Comparison of ENCODE assay signal across 12 cellular contexts in genomic region chr10:126199221-126199998, GRCh38.
A peak's percentile ranks its signal among the peaks of the same experiment; 100 is the strongest.
DNase-seq lines count a peak whose midpoint lies in the region; ATAC-seq, FAIRE-seq and TF ChIP-seq lines count a peak whose summit lies in the region.
"Had no signal": no experiment of that assay in that cellular context is flagged by ENCODE, and none has a peak within 500 bp of the region (broad histone marks: within the 10 kb centered on the region; RNA-seq: fewer than 3 reads in every experiment).

No MANE protein-coding gene starts in this region.

- H3K27me3 ChIP-seq in K562 (ENCODE audit: control insufficient read depth in 2 of 2, insufficient read depth in 2 of 2, low read length in 2 of 2) = no peaks in the 10 kb centered on the region

- H3K4me3 Mint-ChIP-seq in neural crest cell = no peak overlapping the region

- WGBS in K562 (ENCODE audit: insufficient coverage, low coverage, missing lambda C conversion rate) = 5% methylated on average over 11 of the region's 13 CpGs

- intact Hi-C loops in K562 (cut with micrococcal nuclease) = no loop called here

- TF ChIP-seq EP300 in K562 (IDR thresholded peaks at IDR 0.05; ENCODE audit: low read length) = peak; percentile 94

- CTCF ChIA-PET in K562 (lab: Yijun Ruan, JAX; ENCODE audit: low intra/inter-chr PET ratio) = no interaction called here

- H3K4me1 ChIP-seq in K562 (replicated peaks in 1 of 2; ENCODE audit: control insufficient read depth in 2 of 2, insufficient read depth in 2 of 2, low read length in 2 of 2) = peaks cover 0 to 28% of the 10 kb centered on the region in 2 experiments; a peak in 3 of 5 replicates

- no peak for TF ChIP-seq POLR2A in NB4 (IDR thresholded peaks at IDR 0.05; ENCODE audit: extremely low read depth, insufficient read length)
- TF ChIP-seq POLR2A in K562 (conservative IDR thresholded peaks at IDR 0.05) = no peak

- H3K4me3 ChIP-seq in NB4 (ENCODE audit: low read depth, low read length) (no peak overlapping the region), K562 (0 out of 2 replicates have a peak overlapping the region, but pooled peaks have one; percentile 10)

- H3K27ac Mint-ChIP-seq in neural crest cell (ENCODE audit: unreplicated experiment) = peak overlapping the region; percentile 52

- in situ Hi-C loops in K562 (cut with MboI) = no loop called here

- H3K27me3 Mint-ChIP-seq in neural crest cell (ENCODE audit: low read depth) = no peaks in the 10 kb centered on the region

- no peak for TF ChIP-seq CTCF in NB4 (IDR thresholded peaks at IDR 0.05; ENCODE audit: low read depth, low read length)
- TF ChIP-seq CTCF in K562 (IDR thresholded peaks at IDR 0.05 in 2 of 3, conservative IDR thresholded peaks at IDR 0.05 in 1 of 3; ENCODE audit: insufficient read depth in 2 of 3, low read depth in 1 of 3, low read length in 3 of 3) = no peak
- no peak for TF ChIP-seq CTCF in neural crest cell (conservative IDR thresholded peaks at IDR 0.05)

- peaks cover 16% of the 10 kb centered on the region for H3K4me1 Mint-ChIP-seq in neural crest cell

- ATAC-seq in K562 = peak; percentile 80
- ATAC-seq: activated CD4-positive, CD25-positive, alpha-beta regulatory T cell treated with anti-CD3 and anti-CD28 coated beads, Interleukin-2, amount 50 U/mL, for 24 hours; left ventricle myocardium superior had no signal

- peak overlapping the region; percentile 71 for H3K4me2 ChIP-seq in K562 (ENCODE audit: insufficient read depth, low read length)

- H2AFZ ChIP-seq in K562 (ENCODE audit: low read depth, low read length) = peak overlapping the region; percentile 26

- no peaks in the 10 kb centered on the region for H4K20me1 ChIP-seq in K562 (replicated peaks; ENCODE audit: control insufficient read depth, insufficient read depth, low read length)

- no peaks in the 10 kb centered on the region for H3K36me3 ChIP-seq in K562 (ENCODE audit: control insufficient read depth, insufficient read depth, low read length)

- no peak for TF ChIP-seq RAD21 in K562 (CRISPR knock-in tag; conservative IDR thresholded peaks at IDR 0.05 in 1 of 2, IDR thresholded peaks at IDR 0.05 in 1 of 2)

- peak; percentile 94 for FAIRE-seq in K562 (lab: Jason Lieb, UNC)

- H3K9me3 ChIP-seq in K562 (replicated peaks; ENCODE audit: control insufficient read depth, insufficient read depth, low read depth, low read length) = no peaks in the 10 kb centered on the region; the same call in 1 of the 2 replicates

- POLR2A ChIA-PET in K562 (lab: Yijun Ruan, JAX) = no interaction called here

- no TSS peak for BruUV-seq in K562 (replicated peaks; lab: Mats Ljungman, UMichigan)

- peak overlapping the region; percentile 87 for H3K27ac ChIP-seq in K562 (ENCODE audit: extremely low read depth, low read depth, low read length)

- H3K9me3 Mint-ChIP-seq in neural crest cell = peaks cover 10% of the 10 kb centered on the region

- H3K9ac ChIP-seq in K562 (ENCODE audit: insufficient read depth in 1 of 2, low read depth in 2 of 2, low read length in 2 of 2) = peak overlapping the region in 1 of 2 experiments; percentile 55; a peak in 2 of 4 replicates

- H3K9me1 ChIP-seq in K562 (ENCODE audit: control insufficient read depth, insufficient read depth, low read length) = no peaks in the 10 kb centered on the region

- H3K36me3 Mint-ChIP-seq in neural crest cell (ENCODE audit: low read depth) = peaks cover 18% of the 10 kb centered on the region

- DNase-seq in Daoy (ENCODE audit: low read depth) (peak; percentile 96), NB4 (ENCODE audit: low read depth) (peak; percentile 38), K562 (ENCODE audit: extremely low read depth in 1 of 4, low spot score in 3 of 4) (peak; percentile 15 to 70 (median 35)), neural crest cell (ENCODE audit: low read depth, low spot score) (no peak), ureter (ENCODE audit: low spot score) (no peak), DMS79 treated with DMSO at 0.1 percent for 48 hours (lab: John Stamatoyannopoulos, UW) (no peak), NCI-H345 (lab: John Stamatoyannopoulos, UW) (no peak)
- DNase-seq in effector CD4-positive, alpha-beta T cell = no peak
- DNase-seq: central memory CD4-positive, alpha-beta T cell; COR-L47; left ventricle myocardium superior had no signal

- H3K79me2 ChIP-seq in K562 (ENCODE audit: control insufficient read depth, insufficient read depth, low read length) = peaks cover 35% of the 10 kb centered on the region; the same call in 2 of the 3 replicates

TF ChIP-seq in K562, 482 proteins besides CTCF, POLR2A, EP300 and RAD21 (continues in another document):
- TF ChIP-seq, protein P1, sequence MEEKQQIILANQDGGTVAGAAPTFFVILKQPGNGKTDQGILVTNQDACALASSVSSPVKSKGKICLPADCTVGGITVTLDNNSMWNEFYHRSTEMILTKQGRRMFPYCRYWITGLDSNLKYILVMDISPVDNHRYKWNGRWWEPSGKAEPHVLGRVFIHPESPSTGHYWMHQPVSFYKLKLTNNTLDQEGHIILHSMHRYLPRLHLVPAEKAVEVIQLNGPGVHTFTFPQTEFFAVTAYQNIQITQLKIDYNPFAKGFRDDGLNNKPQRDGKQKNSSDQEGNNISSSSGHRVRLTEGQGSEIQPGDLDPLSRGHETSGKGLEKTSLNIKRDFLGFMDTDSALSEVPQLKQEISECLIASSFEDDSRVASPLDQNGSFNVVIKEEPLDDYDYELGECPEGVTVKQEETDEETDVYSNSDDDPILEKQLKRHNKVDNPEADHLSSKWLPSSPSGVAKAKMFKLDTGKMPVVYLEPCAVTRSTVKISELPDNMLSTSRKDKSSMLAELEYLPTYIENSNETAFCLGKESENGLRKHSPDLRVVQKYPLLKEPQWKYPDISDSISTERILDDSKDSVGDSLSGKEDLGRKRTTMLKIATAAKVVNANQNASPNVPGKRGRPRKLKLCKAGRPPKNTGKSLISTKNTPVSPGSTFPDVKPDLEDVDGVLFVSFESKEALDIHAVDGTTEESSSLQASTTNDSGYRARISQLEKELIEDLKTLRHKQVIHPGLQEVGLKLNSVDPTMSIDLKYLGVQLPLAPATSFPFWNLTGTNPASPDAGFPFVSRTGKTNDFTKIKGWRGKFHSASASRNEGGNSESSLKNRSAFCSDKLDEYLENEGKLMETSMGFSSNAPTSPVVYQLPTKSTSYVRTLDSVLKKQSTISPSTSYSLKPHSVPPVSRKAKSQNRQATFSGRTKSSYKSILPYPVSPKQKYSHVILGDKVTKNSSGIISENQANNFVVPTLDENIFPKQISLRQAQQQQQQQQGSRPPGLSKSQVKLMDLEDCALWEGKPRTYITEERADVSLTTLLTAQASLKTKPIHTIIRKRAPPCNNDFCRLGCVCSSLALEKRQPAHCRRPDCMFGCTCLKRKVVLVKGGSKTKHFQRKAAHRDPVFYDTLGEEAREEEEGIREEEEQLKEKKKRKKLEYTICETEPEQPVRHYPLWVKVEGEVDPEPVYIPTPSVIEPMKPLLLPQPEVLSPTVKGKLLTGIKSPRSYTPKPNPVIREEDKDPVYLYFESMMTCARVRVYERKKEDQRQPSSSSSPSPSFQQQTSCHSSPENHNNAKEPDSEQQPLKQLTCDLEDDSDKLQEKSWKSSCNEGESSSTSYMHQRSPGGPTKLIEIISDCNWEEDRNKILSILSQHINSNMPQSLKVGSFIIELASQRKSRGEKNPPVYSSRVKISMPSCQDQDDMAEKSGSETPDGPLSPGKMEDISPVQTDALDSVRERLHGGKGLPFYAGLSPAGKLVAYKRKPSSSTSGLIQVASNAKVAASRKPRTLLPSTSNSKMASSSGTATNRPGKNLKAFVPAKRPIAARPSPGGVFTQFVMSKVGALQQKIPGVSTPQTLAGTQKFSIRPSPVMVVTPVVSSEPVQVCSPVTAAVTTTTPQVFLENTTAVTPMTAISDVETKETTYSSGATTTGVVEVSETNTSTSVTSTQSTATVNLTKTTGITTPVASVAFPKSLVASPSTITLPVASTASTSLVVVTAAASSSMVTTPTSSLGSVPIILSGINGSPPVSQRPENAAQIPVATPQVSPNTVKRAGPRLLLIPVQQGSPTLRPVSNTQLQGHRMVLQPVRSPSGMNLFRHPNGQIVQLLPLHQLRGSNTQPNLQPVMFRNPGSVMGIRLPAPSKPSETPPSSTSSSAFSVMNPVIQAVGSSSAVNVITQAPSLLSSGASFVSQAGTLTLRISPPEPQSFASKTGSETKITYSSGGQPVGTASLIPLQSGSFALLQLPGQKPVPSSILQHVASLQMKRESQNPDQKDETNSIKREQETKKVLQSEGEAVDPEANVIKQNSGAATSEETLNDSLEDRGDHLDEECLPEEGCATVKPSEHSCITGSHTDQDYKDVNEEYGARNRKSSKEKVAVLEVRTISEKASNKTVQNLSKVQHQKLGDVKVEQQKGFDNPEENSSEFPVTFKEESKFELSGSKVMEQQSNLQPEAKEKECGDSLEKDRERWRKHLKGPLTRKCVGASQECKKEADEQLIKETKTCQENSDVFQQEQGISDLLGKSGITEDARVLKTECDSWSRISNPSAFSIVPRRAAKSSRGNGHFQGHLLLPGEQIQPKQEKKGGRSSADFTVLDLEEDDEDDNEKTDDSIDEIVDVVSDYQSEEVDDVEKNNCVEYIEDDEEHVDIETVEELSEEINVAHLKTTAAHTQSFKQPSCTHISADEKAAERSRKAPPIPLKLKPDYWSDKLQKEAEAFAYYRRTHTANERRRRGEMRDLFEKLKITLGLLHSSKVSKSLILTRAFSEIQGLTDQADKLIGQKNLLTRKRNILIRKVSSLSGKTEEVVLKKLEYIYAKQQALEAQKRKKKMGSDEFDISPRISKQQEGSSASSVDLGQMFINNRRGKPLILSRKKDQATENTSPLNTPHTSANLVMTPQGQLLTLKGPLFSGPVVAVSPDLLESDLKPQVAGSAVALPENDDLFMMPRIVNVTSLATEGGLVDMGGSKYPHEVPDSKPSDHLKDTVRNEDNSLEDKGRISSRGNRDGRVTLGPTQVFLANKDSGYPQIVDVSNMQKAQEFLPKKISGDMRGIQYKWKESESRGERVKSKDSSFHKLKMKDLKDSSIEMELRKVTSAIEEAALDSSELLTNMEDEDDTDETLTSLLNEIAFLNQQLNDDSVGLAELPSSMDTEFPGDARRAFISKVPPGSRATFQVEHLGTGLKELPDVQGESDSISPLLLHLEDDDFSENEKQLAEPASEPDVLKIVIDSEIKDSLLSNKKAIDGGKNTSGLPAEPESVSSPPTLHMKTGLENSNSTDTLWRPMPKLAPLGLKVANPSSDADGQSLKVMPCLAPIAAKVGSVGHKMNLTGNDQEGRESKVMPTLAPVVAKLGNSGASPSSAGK (IDR thresholded peaks at IDR 0.05) = peak; percentile 72
- TF ChIP-seq ZNF133 (CRISPR knock-in tag; IDR thresholded peaks at IDR 0.05) = no peak
- TF ChIP-seq RBM17 (IDR thresholded peaks at IDR 0.05; ENCODE audit: borderline replicate concordance, low read depth, low read length) = no peak

Comparison
In these comparisons a context has a peak if more than half of its experiments do, and no peak if none do; other contexts are left out.
1. DNase-seq: peak in Daoy (single experiment), NB4 (single experiment) and K562 (4 of 4); none in neural crest cell (single experiment), ureter (single experiment), effector CD4-positive, alpha-beta T cell (single experiment), DMS79 treated with DMSO at 0.1 percent for 48 hours (single experiment) and NCI-H345 (single experiment).